ENCODE assay signal across 20 cellular contexts in genomic region chr10:14182781-14183180, GRCh38.
DNase-seq lines count a peak whose midpoint lies in the region; ATAC-seq, FAIRE-seq and TF ChIP-seq lines count a peak whose summit lies in the region.
"Had no signal": no experiment of that assay in that cellular context is flagged by ENCODE, and none has a peak within 500 bp of the region (broad histone marks: within the 10 kb centered on the region; RNA-seq: fewer than 3 reads in every experiment).

No MANE protein-coding gene starts in this region.

- no peak overlapping the region for H2BK5ac ChIP-seq in H1 (ENCODE audit: low read depth, low read length)

- TF ChIP-seq CTCF in H1 (IDR thresholded peaks at IDR 0.05; ENCODE audit: control extremely low read depth in 1 of 3, insufficient read depth in 1 of 3, low read depth in 1 of 3, low read length in 3 of 3) (no peak), type B pancreatic cell (conservative IDR thresholded peaks at IDR 0.05) (no peak)

- H3K23ac ChIP-seq in H1 (ENCODE audit: insufficient read length), result no peak overlapping the region

- no peak overlapping the region for H4K8ac ChIP-seq in H1 (ENCODE audit: extremely low read depth, insufficient read depth, low read length)

- no peak overlapping the region for H3K56ac ChIP-seq in H1 (replicated peaks; ENCODE audit: insufficient read length, low read depth, low read length)

- H3K36me3 ChIP-seq in H1 (ENCODE audit: control insufficient read depth in 2 of 4, insufficient read depth in 4 of 4, low read length in 3 of 4), result no peaks in the 10 kb centered on the region
- H3K36me3 ChIP-seq: BE2C had no signal

- no peaks in the 10 kb centered on the region for H4K20me1 ChIP-seq in H1 (replicated peaks in 1 of 2; ENCODE audit: control insufficient read depth in 1 of 2, insufficient read depth in 2 of 2, low read length in 2 of 2)

- ATAC-seq in naive B cell (ENCODE audit: low read depth in 2 of 2), result no peak
- no peak for ATAC-seq in HG03039 (IDR thresholded peaks at IDR 0.05; ENCODE audit: unreplicated experiment)
- ATAC-seq: GM23338, HCT116, HepG2 had no signal

- no peak overlapping the region for H4K91ac ChIP-seq in H1 (replicated peaks; ENCODE audit: insufficient read length, low read length)

- no peak overlapping the region for H3K18ac ChIP-seq in H1 (ENCODE audit: extremely low read depth, low read length)

- H3K14ac ChIP-seq in H1 (ENCODE audit: insufficient read length), result no peak overlapping the region

- no peaks in the 10 kb centered on the region for H3K36me3 Mint-ChIP-seq in activated naive CD4-positive, alpha-beta T cell treated with anti-CD3 and anti-CD28 coated beads, Interleukin-2, amount 50 U/mL, for 24 hours
- H3K36me3 Mint-ChIP-seq in naive B cell (peaks cover 0 to 14% of the 10 kb centered on the region in 2 donors), type B pancreatic cell (no peaks in the 10 kb centered on the region)
- H3K36me3 Mint-ChIP-seq: CD4-positive, CD25-positive, alpha-beta regulatory T cell; CD8-positive, alpha-beta memory T cell; IgD-negative memory B cell had no signal

- DNase-seq in activated naive CD4-positive, alpha-beta T cell treated with Interleukin-2 at 50 U/mL for 16 hours, result no peak
- DNase-seq in H1 (ENCODE audit: low read depth in 1 of 2, low spot score in 2 of 2) (no peak), naive B cell (no peak), type B pancreatic cell (ENCODE audit: extremely low spot score, unreplicated experiment) (no peak), NCI-H2081 (lab: John Stamatoyannopoulos, UW) (no peak), NCI-H2196 treated with DMSO at 0.1 percent for 48 hours (lab: John Stamatoyannopoulos, UW; ENCODE audit: unreplicated experiment) (no peak)
- DNase-seq: BE2C; C1 segment of cervical spinal cord; CD4-positive, CD25-positive, alpha-beta regulatory T cell; CD8-positive, alpha-beta memory T cell; COR-L47; H7 had no signal

- no peaks in the 10 kb centered on the region for H3K9me3 Mint-ChIP-seq in activated naive CD4-positive, alpha-beta T cell treated with anti-CD3 and anti-CD28 coated beads, Interleukin-2, amount 50 U/mL, for 24 hours
- peaks cover 0 to 11% (median 1%) of the 10 kb centered on the region in 7 donors for H3K9me3 Mint-ChIP-seq in naive B cell
- peaks cover 7% of the 10 kb centered on the region for H3K9me3 Mint-ChIP-seq in type B pancreatic cell

- FAIRE-seq in H1 (lab: Jason Lieb, UNC), result no peak
- FAIRE-seq: D721Med, GM12891, HepG2 had no signal

- H3K27me3 Mint-ChIP-seq in activated naive CD4-positive, alpha-beta T cell treated with anti-CD3 and anti-CD28 coated beads, Interleukin-2, amount 50 U/mL, for 24 hours, result peaks cover 22% of the 10 kb centered on the region
- H3K27me3 Mint-ChIP-seq in naive B cell (peaks cover 21 to 31% (median 29%) of the 10 kb centered on the region in 3 donors), type B pancreatic cell (peaks cover 27% of the 10 kb centered on the region)

- no peak overlapping the region for H2AK5ac ChIP-seq in H1 (ENCODE audit: low read depth, low read length)

- 87% methylated on average over 4 of the region's 4 CpGs; no CpG with 5 or more reads in 1 of the 2 experiments for WGBS in H1 (ENCODE audit: extremely low coverage in 1 of 2, insufficient coverage in 1 of 2, insufficient read length in 1 of 2, insufficient replicate concordance in 2 of 2, low coverage in 1 of 2, low lambda C conversion rate in 2 of 2, missing lambda C conversion rate in 1 of 2), 2 experiments

- H3K79me1 ChIP-seq in H1 (ENCODE audit: low read depth, low read length), result no peaks in the 10 kb centered on the region

- peaks cover 25% of the 10 kb centered on the region for H3K4me1 Mint-ChIP-seq in activated naive CD4-positive, alpha-beta T cell treated with anti-CD3 and anti-CD28 coated beads, Interleukin-2, amount 50 U/mL, for 24 hours
- H3K4me1 Mint-ChIP-seq in naive B cell (peaks cover 24 to 45% (median 33%) of the 10 kb centered on the region in 3 donors), type B pancreatic cell (ENCODE audit: unreplicated experiment) (peaks cover 4% of the 10 kb centered on the region)

- peaks cover 0 to 6% (median 3%) of the 10 kb centered on the region in 4 experiments; a peak in 4 of 7 replicates for H3K4me1 ChIP-seq in H1 (replicated peaks in 1 of 4; ENCODE audit: control insufficient read depth in 3 of 4, insufficient read depth in 4 of 4, low read length in 3 of 4)
- H3K4me1 ChIP-seq: BE2C had no signal

- no peak overlapping the region for H2BK12ac ChIP-seq in H1 (ENCODE audit: low read depth, low read length)

- no peak overlapping the region for H2BK15ac ChIP-seq in H1 (ENCODE audit: low read length)

- no peak overlapping the region for H3K4me2 ChIP-seq in H1 (ENCODE audit: insufficient read depth in 1 of 2, low read depth in 2 of 2, low read length in 2 of 2)
- H3K4me2 ChIP-seq: GM23338 had no signal

- H3K9me3 ChIP-seq in H1 (ENCODE audit: insufficient read depth in 2 of 2, low read depth in 1 of 2, low read length in 1 of 2), result no peaks in the 10 kb centered on the region
- H3K9me3 ChIP-seq: BE2C had no signal

- TF ChIP-seq RAD21 in H1 (IDR thresholded peaks at IDR 0.05 in 1 of 2, conservative IDR thresholded peaks at IDR 0.05 in 1 of 2; ENCODE audit: low read depth in 2 of 2, low read length in 2 of 2), result no peak

- H3K23me2 ChIP-seq in H1 (ENCODE audit: low read depth, low read length), result 0 out of 2 replicates have a peak, but pooled peaks cover 1% of the 10 kb centered on the region

- no peak overlapping the region for H3K4me3 ChIP-seq in H1 (ENCODE audit: extremely low read depth in 1 of 4, insufficient read depth in 2 of 4, low read depth in 3 of 4, low read length in 4 of 4)
- H3K4me3 ChIP-seq: GM23338 had no signal

- no peak overlapping the region for H3K27ac ChIP-seq in H1 (ENCODE audit: low read depth, low read length)

- no peak overlapping the region for H3K4ac ChIP-seq in H1 (replicated peaks; ENCODE audit: insufficient read length, low read depth, low read length)

- no peak overlapping the region for H4K5ac ChIP-seq in H1 (ENCODE audit: insufficient read length, low read depth, low read length)

- CTCF ChIA-PET in H1 (lab: Charles Lee; ENCODE audit: partially characterized antibody), result no interaction called here

- POLR2A ChIA-PET in H1 (lab: Charles Lee; ENCODE audit: partially characterized antibody), result interaction anchor here (4.2 kb wide), 1 partner anchor 10 kb away, joined by 63 read pairs; no protein-coding TSS in a partner anchor

- H2BK120ac ChIP-seq in H1 (replicated peaks; ENCODE audit: low read depth, low read length), result no peak overlapping the region

- H3K79me2 ChIP-seq in H1 (ENCODE audit: control insufficient read depth in 1 of 2, insufficient read depth in 2 of 2, low read length in 2 of 2), result no peaks in the 10 kb centered on the region

- no peak overlapping the region for H2BK20ac ChIP-seq in H1 (ENCODE audit: low read length)

- no peak for TF ChIP-seq EP300 in H1 (IDR thresholded peaks at IDR 0.05; ENCODE audit: borderline replicate concordance in 1 of 2, low read depth in 2 of 2, low read length in 2 of 2)

- H2AFZ ChIP-seq in H1 (ENCODE audit: low read length), result 0 out of 2 replicates have a peak overlapping the region, but pooled peaks have one; percentile 28
- H2AFZ ChIP-seq: GM23338 had no signal

- no peak overlapping the region for H3K9ac ChIP-seq in H1 (replicated peaks in 1 of 4; ENCODE audit: extremely low read depth in 1 of 4, low read depth in 3 of 4, low read length in 3 of 4)

- no peak overlapping the region for H3K4me3 Mint-ChIP-seq in activated naive CD4-positive, alpha-beta T cell treated with anti-CD3 and anti-CD28 coated beads, Interleukin-2, amount 50 U/mL, for 24 hours
- peak overlapping the region in 3 of 8 donors; percentile 35 to 61 (median 40) for H3K4me3 Mint-ChIP-seq in naive B cell
- H3K4me3 Mint-ChIP-seq in type B pancreatic cell, result no peak overlapping the region
- H3K4me3 Mint-ChIP-seq: CD8-positive, alpha-beta memory T cell; GM23338 had no signal

- H3K27ac Mint-ChIP-seq in activated naive CD4-positive, alpha-beta T cell treated with anti-CD3 and anti-CD28 coated beads, Interleukin-2, amount 50 U/mL, for 24 hours, result peak overlapping the region; percentile 15
- H3K27ac Mint-ChIP-seq in naive B cell (peak overlapping the region in 4 of 6 donors; percentile 12 to 79 (median 54)), type B pancreatic cell (peak overlapping the region; percentile 33)
- H3K27ac Mint-ChIP-seq: CD4-positive, CD25-positive, alpha-beta regulatory T cell; GM23338 had no signal

- H3K27me3 ChIP-seq in H1 (replicated peaks in 1 of 4; ENCODE audit: control insufficient read depth in 3 of 4, extremely low read depth in 1 of 4, insufficient read depth in 3 of 4, low read length in 3 of 4), result no peaks in the 10 kb centered on the region

- no peak for TF ChIP-seq POLR2A in H1 (IDR thresholded peaks at IDR 0.05; ENCODE audit: control extremely low read depth in 1 of 2, low read depth in 2 of 2, low read length in 2 of 2)

TF ChIP-seq in H1, 55 proteins besides CTCF, POLR2A, EP300 and RAD21:
- TF ChIP-seq BCL11A (IDR thresholded peaks at IDR 0.05; ENCODE audit: low read depth in 2 of 2, low read length in 2 of 2) (no peak), CHD1 (IDR thresholded peaks at IDR 0.05; ENCODE audit: low read depth, low read length) (no peak)
